ENCODE assay signal across 3 cellular contexts in the genomic region with DNA sequence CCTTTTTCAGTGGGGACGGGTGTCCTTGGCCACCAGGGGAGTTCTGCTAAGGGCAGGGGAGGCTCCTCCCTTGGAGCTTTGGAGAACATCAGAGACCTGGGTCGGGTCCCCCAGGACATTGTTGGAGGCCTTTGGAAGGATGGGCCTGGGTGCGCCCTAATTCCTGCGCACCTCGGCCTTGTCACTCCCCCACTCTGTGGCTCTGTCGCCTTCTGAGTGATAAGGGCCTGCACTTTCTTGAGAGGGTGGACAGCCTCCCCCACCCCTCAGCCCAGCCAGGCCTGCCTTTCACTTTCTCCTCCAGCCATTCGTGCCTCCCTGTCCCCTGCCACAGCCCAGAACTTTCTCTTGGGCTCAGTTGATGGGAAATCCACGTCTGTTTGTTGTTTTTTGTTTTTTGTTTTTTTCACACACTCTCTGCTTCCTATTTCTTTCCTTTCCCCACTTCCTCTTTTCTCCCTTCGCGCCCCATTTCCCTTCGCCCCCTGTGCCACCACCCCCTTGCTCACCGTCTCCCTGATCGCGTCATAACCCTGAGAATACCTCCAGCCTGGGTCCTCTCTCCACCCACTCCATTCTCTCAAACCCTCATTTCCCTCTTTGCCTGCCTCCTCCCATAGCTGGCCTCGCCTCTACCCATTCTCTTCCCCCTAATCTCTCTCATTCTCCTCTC.
TF ChIP-seq lines count a peak whose summit lies in the region.

No MANE protein-coding gene starts in this region.

TF ChIP-seq in IMR-90, 13 proteins besides CTCF, POLR2A, EP300 and RAD21:
- TF ChIP-seq NFE2L2 (IDR thresholded peaks at IDR 0.05; ENCODE audit: low read depth, low read length) (no peak), RFX5 (IDR thresholded peaks at IDR 0.05; ENCODE audit: low read depth, low read length) (no peak), MXI1 (IDR thresholded peaks at IDR 0.05; ENCODE audit: borderline replicate concordance, low read depth, low read length) (no peak)
- TF ChIP-seq, protein P1, sequence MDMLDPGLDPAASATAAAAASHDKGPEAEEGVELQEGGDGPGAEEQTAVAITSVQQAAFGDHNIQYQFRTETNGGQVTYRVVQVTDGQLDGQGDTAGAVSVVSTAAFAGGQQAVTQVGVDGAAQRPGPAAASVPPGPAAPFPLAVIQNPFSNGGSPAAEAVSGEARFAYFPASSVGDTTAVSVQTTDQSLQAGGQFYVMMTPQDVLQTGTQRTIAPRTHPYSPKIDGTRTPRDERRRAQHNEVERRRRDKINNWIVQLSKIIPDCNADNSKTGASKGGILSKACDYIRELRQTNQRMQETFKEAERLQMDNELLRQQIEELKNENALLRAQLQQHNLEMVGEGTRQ (IDR thresholded peaks at IDR 0.05; ENCODE audit: low read depth, low read length) = no peak

TF ChIP-seq in H1, 55 proteins besides CTCF, POLR2A, EP300 and RAD21:
- TF ChIP-seq KDM1A (IDR thresholded peaks at IDR 0.05; ENCODE audit: borderline replicate concordance, low read length) (no peak), CTBP2 (IDR thresholded peaks at IDR 0.05; ENCODE audit: borderline replicate concordance, insufficient read depth, insufficient read length, low read length) (no peak), JUND (IDR thresholded peaks at IDR 0.05; ENCODE audit: low read length) (no peak), SUZ12 (IDR thresholded peaks at IDR 0.05; ENCODE audit: low read length) (no peak; the same call in 1 of the 2 replicates), SRF (IDR thresholded peaks at IDR 0.05; ENCODE audit: low read depth, low read length) (no peak), CHD7 (IDR thresholded peaks at IDR 0.05; ENCODE audit: insufficient replicate concordance, low read length) (no peak), MAFK (IDR thresholded peaks at IDR 0.05; ENCODE audit: low read depth, low read length) (no peak), SIX5 (IDR thresholded peaks at IDR 0.05; ENCODE audit: low read depth, low read length) (no peak), RFX5 (IDR thresholded peaks at IDR 0.05; ENCODE audit: borderline replicate concordance, low read depth, low read length) (no peak)
TF ChIP-seq in H1: peak in this region for 0.

TF ChIP-seq in HepG2, 621 proteins besides CTCF, POLR2A, EP300 and RAD21:
- TF ChIP-seq ERF (CRISPR knock-in tag; IDR thresholded peaks at IDR 0.05) (no peak), ZC3H4 (CRISPR knock-in tag; IDR thresholded peaks at IDR 0.05; ENCODE audit: borderline replicate concordance) (no peak), ZNF580 (CRISPR knock-in tag; IDR thresholded peaks at IDR 0.05; ENCODE audit: borderline replicate concordance, low read depth) (no peak), MEIS2 (CRISPR knock-in tag; IDR thresholded peaks at IDR 0.05) (no peak), NR2F6 (IDR thresholded peaks at IDR 0.05) (no peak), NR2F6 (CRISPR knock-in tag; IDR thresholded peaks at IDR 0.05) (no peak), FOXC1 (CRISPR knock-in tag; IDR thresholded peaks at IDR 0.05; ENCODE audit: borderline replicate concordance) (no peak), TAF15 (IDR thresholded peaks at IDR 0.05; ENCODE audit: low read depth, low read length, poor library complexity, severe bottlenecking) (no peak), MBD4 (IDR thresholded peaks at IDR 0.05; ENCODE audit: borderline replicate concordance, low read length) (no peak), RARA (CRISPR knock-in tag; IDR thresholded peaks at IDR 0.05) (no peak), FOXM1 (CRISPR knock-in tag; IDR thresholded peaks at IDR 0.05) (no peak), TEF (CRISPR knock-in tag; IDR thresholded peaks at IDR 0.05) (no peak), ZNF44 (CRISPR knock-in tag; IDR thresholded peaks at IDR 0.05) (no peak), ZNF841 (CRISPR knock-in tag; IDR thresholded peaks at IDR 0.05; ENCODE audit: borderline replicate concordance) (no peak)
- TF ChIP-seq, protein P2, sequence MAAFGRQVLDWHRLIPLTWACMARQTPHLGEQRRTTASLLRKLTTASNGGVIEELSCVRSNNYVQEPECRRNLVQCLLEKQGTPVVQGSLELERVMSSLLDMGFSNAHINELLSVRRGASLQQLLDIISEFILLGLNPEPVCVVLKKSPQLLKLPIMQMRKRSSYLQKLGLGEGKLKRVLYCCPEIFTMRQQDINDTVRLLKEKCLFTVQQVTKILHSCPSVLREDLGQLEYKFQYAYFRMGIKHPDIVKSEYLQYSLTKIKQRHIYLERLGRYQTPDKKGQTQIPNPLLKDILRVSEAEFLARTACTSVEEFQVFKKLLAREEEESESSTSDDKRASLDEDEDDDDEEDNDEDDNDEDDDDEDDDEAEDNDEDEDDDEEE (CRISPR knock-in tag; IDR thresholded peaks at IDR 0.05) = no peak
- TF ChIP-seq, protein P3, sequence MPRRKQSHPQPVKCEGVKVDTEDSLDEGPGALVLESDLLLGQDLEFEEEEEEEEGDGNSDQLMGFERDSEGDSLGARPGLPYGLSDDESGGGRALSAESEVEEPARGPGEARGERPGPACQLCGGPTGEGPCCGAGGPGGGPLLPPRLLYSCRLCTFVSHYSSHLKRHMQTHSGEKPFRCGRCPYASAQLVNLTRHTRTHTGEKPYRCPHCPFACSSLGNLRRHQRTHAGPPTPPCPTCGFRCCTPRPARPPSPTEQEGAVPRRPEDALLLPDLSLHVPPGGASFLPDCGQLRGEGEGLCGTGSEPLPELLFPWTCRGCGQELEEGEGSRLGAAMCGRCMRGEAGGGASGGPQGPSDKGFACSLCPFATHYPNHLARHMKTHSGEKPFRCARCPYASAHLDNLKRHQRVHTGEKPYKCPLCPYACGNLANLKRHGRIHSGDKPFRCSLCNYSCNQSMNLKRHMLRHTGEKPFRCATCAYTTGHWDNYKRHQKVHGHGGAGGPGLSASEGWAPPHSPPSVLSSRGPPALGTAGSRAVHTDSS (CRISPR knock-in tag; conservative IDR thresholded peaks at IDR 0.05) = no peak
